Comparison of ENCODE assay signal across 16 cellular contexts in genomic region chr3:111915905-111916304, GRCh38. TPM values are rescaled to one million over a fixed set of nuclear protein-coding genes. Genes with fewer than 3 reads are reported as not detected.
DNase-seq lines count a peak whose midpoint lies in the region; ATAC-seq and TF ChIP-seq lines count a peak whose summit lies in the region.
"Had no signal": no experiment of that assay in that cellular context is flagged by ENCODE, and none has a peak within 500 bp of the region (broad histone marks: within the 10 kb centered on the region; RNA-seq: fewer than 3 reads in every experiment).

No MANE protein-coding gene starts in this region.

- 35 to 43% methylated on average over 2 to 3 of the region's 3 CpGs for WGBS in endodermal cell (ENCODE audit: insufficient coverage in 1 of 2, insufficient read length in 1 of 2), 2 experiments

- no peaks in the 10 kb centered on the region for H3K9me3 ChIP-seq in endodermal cell (ENCODE audit: control insufficient read depth, low read length)

- H3K9me3 Mint-ChIP-seq in endodermal cell = no peaks in the 10 kb centered on the region
- no peaks in the 10 kb centered on the region for H3K9me3 Mint-ChIP-seq in nephron progenitor cell

- H3K4me3 Mint-ChIP-seq in endodermal cell (no peak overlapping the region), nephron progenitor cell (no peak overlapping the region)
- H3K4me3 Mint-ChIP-seq: CD4-positive, CD25-positive, alpha-beta regulatory T cell had no signal

- peak overlapping the region; percentile 13 for H3K9ac ChIP-seq in endodermal cell (ENCODE audit: extremely low read depth, low read length, poor library complexity, severe bottlenecking)

- ATAC-seq in GM21515 (IDR thresholded peaks at IDR 0.05; ENCODE audit: unreplicated experiment) (no peak), HG03442 (IDR thresholded peaks at IDR 0.05; ENCODE audit: unreplicated experiment) (no peak), HG02763 (IDR thresholded peaks at IDR 0.05; ENCODE audit: unreplicated experiment) (no peak)
- ATAC-seq: GM12878, left colon had no signal

- no peaks in the 10 kb centered on the region for H3K27me3 ChIP-seq in endodermal cell (ENCODE audit: control insufficient read depth, insufficient read depth, low read length, poor library complexity, severe bottlenecking)

- no peak overlapping the region for H3K27ac ChIP-seq in endodermal cell (ENCODE audit: low read depth, low read length)
- H3K27ac ChIP-seq: 22Rv1 had no signal

- H3K36me3 Mint-ChIP-seq in endodermal cell (ENCODE audit: low read depth) (peaks cover 39% of the 10 kb centered on the region), nephron progenitor cell (ENCODE audit: low read depth) (peaks cover 60% of the 10 kb centered on the region)

- H3K27me3 Mint-ChIP-seq in endodermal cell (ENCODE audit: insufficient read depth) = peaks cover 2% of the 10 kb centered on the region
- H3K27me3 Mint-ChIP-seq in nephron progenitor cell (ENCODE audit: low read depth, poor library complexity) = no peaks in the 10 kb centered on the region

- H3K4me1 Mint-ChIP-seq in endodermal cell (peaks cover 74% of the 10 kb centered on the region), nephron progenitor cell (peaks cover 36% of the 10 kb centered on the region)
- H3K4me1 Mint-ChIP-seq: CD4-positive, CD25-positive, alpha-beta regulatory T cell had no signal

- H3K4me3 ChIP-seq in endodermal cell (ENCODE audit: low read length) = peak overlapping the region; percentile 14
- H3K4me3 ChIP-seq: GM12878 had no signal

- H3K36me3 ChIP-seq in endodermal cell (ENCODE audit: control insufficient read depth, insufficient read depth, low read length) = peaks cover 59% of the 10 kb centered on the region

- no peak for TF ChIP-seq CTCF in endodermal cell (conservative IDR thresholded peaks at IDR 0.05)
- TF ChIP-seq CTCF in nephron progenitor cell (IDR thresholded peaks at IDR 0.05) = no peak

- H3K27ac Mint-ChIP-seq in endodermal cell (peak overlapping the region; percentile 32), nephron progenitor cell (peak overlapping the region; percentile 97)
- H3K27ac Mint-ChIP-seq: CD4-positive, CD25-positive, alpha-beta regulatory T cell had no signal

- peaks cover 36% of the 10 kb centered on the region for H3K4me1 ChIP-seq in endodermal cell (ENCODE audit: control insufficient read depth, insufficient read depth, low read length)

- DNase-seq in DMS 273 (lab: John Stamatoyannopoulos, UW; ENCODE audit: unreplicated experiment) (peak; percentile 36), DMS 273 treated with DMSO at 0.1 percent for 48 hours (lab: John Stamatoyannopoulos, UW) (no peak), NCI-H82 (lab: John Stamatoyannopoulos, UW) (peak; percentile 80), endodermal cell (no peak), nephron progenitor cell (no peak)
- DNase-seq: activated CD4-positive, alpha-beta T cell treated with anti-CD3 and anti-CD28 coated beads, Interleukin-2, amount 50 U/mL, for 48 hours; activated T-cell treated with anti-CD3 and anti-CD28 coated beads, Interleukin-2, amount 50 U/mL, for 48 hours; CD4-positive, CD25-positive, alpha-beta regulatory T cell; left colon; NCI-H187 treated with DMSO at 0.1 percent for 48 hours; substantia nigra had no signal

RNA-seq across cellular contexts. Expression of gene PHLDB2, which starts 56.8 kb away (rescaled TPM):
- 10 to 100 TPM; 59.5 to 67.4 TPM for total RNA-seq in endodermal cell
- 41.6 TPM for polyA plus RNA-seq in endodermal cell (2013, experiment 1 of 2)
- 44.9 TPM for polyA plus RNA-seq in endodermal cell (2013, experiment 2 of 2)

Comparison
In these comparisons a context has a peak if more than half of its experiments do, and no peak if none do; other contexts are left out.
1. DNase-seq: peak in DMS 273 (single experiment) and NCI-H82 (single experiment); none in DMS 273 treated with DMSO at 0.1 percent for 48 hours (single experiment), endodermal cell (single experiment) and nephron progenitor cell (single experiment).